Comparison of ENCODE assay signal across 16 cellular contexts in genomic region chr6:168990352-168990751, GRCh38.
DNase-seq lines count a peak whose midpoint lies in the region; ATAC-seq and TF ChIP-seq lines count a peak whose summit lies in the region.
"Had no signal": no experiment of that assay in that cellular context is flagged by ENCODE, and none has a peak within 500 bp of the region (broad histone marks: within the 10 kb centered on the region; RNA-seq: fewer than 3 reads in every experiment).

No MANE protein-coding gene starts in this region.

- intact Hi-C loops in A673 (cut with micrococcal nuclease; ENCODE audit: unreplicated experiment), result no loop called here
- intact Hi-C loops in Panc1 (cut with micrococcal nuclease; ENCODE audit: unreplicated experiment), result no loop called here
- intact Hi-C loops in testis (cut with DNase I; ENCODE audit: low total_unique reads), result no loop called here

- ATAC-seq in Panc1, result no peak

- H3K36me3 ChIP-seq in A673 (ENCODE audit: insufficient read depth, low read length, poor library complexity, severe bottlenecking) (no peaks in the 10 kb centered on the region), Panc1 (ENCODE audit: control insufficient read depth, insufficient read depth, low read length) (no peaks in the 10 kb centered on the region), testis (ENCODE audit: low read depth, missing control alignments) (no peaks in the 10 kb centered on the region)
- H3K36me3 ChIP-seq: BLaER1 treated with 17β-estradiol and CSF1 and Interleukin-3, amounts not matched to agents 10 nM and 100 nM had no signal

- H3K4me1 ChIP-seq in A673 (ENCODE audit: insufficient read depth, low read length, poor library complexity, severe bottlenecking), result no peaks in the 10 kb centered on the region
- no peaks in the 10 kb centered on the region for H3K4me1 ChIP-seq in Panc1 (ENCODE audit: control insufficient read depth, insufficient read depth, low read length)
- H3K4me1 ChIP-seq in testis, result no peaks in the 10 kb centered on the region
- H3K4me1 ChIP-seq: BLaER1 treated with 17β-estradiol and CSF1 and Interleukin-3, amounts not matched to agents 10 nM and 100 nM had no signal

- H3K4me3 ChIP-seq in A673 (ENCODE audit: low read depth, low read length, poor library complexity, severe bottlenecking) (no peak overlapping the region), Panc1 (ENCODE audit: low read depth in 2 of 2, low read length in 2 of 2) (no peak overlapping the region), testis (peak overlapping the region; percentile 21 to 34)
- H3K4me3 ChIP-seq: BLaER1 treated with 17β-estradiol and CSF1 and Interleukin-3, amounts not matched to agents 10 nM and 100 nM; GM23248 had no signal

- CTCF ChIA-PET in A673 (lab: Charles Lee) (no interaction called here), Panc1 (lab: Charles Lee) (no interaction called here)

- H3K4me1 Mint-ChIP-seq in mesothelial cell of epicardium, result peaks cover 13% of the 10 kb centered on the region

- H3K4me3 Mint-ChIP-seq in mesothelial cell of epicardium, result no peak overlapping the region
- H3K4me3 Mint-ChIP-seq: CD4-positive, CD25-positive, alpha-beta regulatory T cell had no signal

- no peaks in the 10 kb centered on the region for H3K27me3 Mint-ChIP-seq in mesothelial cell of epicardium (ENCODE audit: low read depth)

- DNase-seq in A673 (ENCODE audit: low spot score), result no peak
- no peak for DNase-seq in Panc1 (ENCODE audit: low read depth, low spot score)
- DNase-seq in mesothelial cell of epicardium (ENCODE audit: low spot score in 2 of 2, unreplicated experiment in 2 of 2), result no peak
- DNase-seq in testis, result no peak
- DNase-seq in germinal center (ENCODE audit: low spot score), result no peak
- DNase-seq in T-helper 1 cell, result no peak
- no peak for DNase-seq in NCI-H1048 (lab: John Stamatoyannopoulos, UW)
- DNase-seq: 8988T; ACHN; CD4-positive, CD25-positive, alpha-beta regulatory T cell; DMS53; GF-D8; GM23248; HCEC 1CT had no signal

- WGBS in testis, 2 donors, result 60 to 78% methylated on average over 8 to 9 of the region's 18 CpGs

- H3K27me3 ChIP-seq in A673 (replicated peaks; ENCODE audit: insufficient read depth, low read depth, low read length, poor library complexity), result no peaks in the 10 kb centered on the region
- no peaks in the 10 kb centered on the region for H3K27me3 ChIP-seq in Panc1 (ENCODE audit: control insufficient read depth, insufficient read depth, low read length)
- H3K27me3 ChIP-seq in testis, result no peaks in the 10 kb centered on the region
- H3K27me3 ChIP-seq: BLaER1 treated with 17β-estradiol and CSF1 and Interleukin-3, amounts not matched to agents 10 nM and 100 nM had no signal

- H3K27ac Mint-ChIP-seq in mesothelial cell of epicardium, result peak overlapping the region; percentile 25
- H3K27ac Mint-ChIP-seq: CD4-positive, CD25-positive, alpha-beta regulatory T cell had no signal

- H3K9me3 Mint-ChIP-seq in mesothelial cell of epicardium, result no peaks in the 10 kb centered on the region

- no peaks in the 10 kb centered on the region for H3K36me3 Mint-ChIP-seq in mesothelial cell of epicardium
- H3K36me3 Mint-ChIP-seq: CD4-positive, CD25-positive, alpha-beta regulatory T cell had no signal

- no TSS peak for BruUV-seq in A673 (replicated peaks; lab: Mats Ljungman, UMichigan)
- no TSS peak for BruUV-seq in Panc1 (replicated peaks; lab: Mats Ljungman, UMichigan)

- TF ChIP-seq POLR2A in testis (IDR thresholded peaks at IDR 0.05), result no peak

- in situ Hi-C loops in Panc1 (cut with HindIII; ENCODE audit: low pct_unique_long_range_greater_than_20kb, low sequenced_read_pairs), result no loop called here

- no peaks in the 10 kb centered on the region for H3K9me3 ChIP-seq in A673 (ENCODE audit: low read depth, low read length, poor library complexity, severe bottlenecking)
- H3K9me3 ChIP-seq in Panc1 (ENCODE audit: control insufficient read depth, insufficient read depth, low read depth, low read length), result no peaks in the 10 kb centered on the region
- H3K9me3 ChIP-seq in testis, result no peaks in the 10 kb centered on the region
- H3K9me3 ChIP-seq: BLaER1 treated with 17β-estradiol and CSF1 and Interleukin-3, amounts not matched to agents 10 nM and 100 nM had no signal

- POLR2A ChIA-PET in A673 (lab: Charles Lee; ENCODE audit: low non-redundant PET), result no interaction called here
- POLR2A ChIA-PET in Panc1 (lab: Charles Lee), result no interaction called here

- H3K27ac ChIP-seq in A673 (ENCODE audit: low read depth, low read length, poor library complexity, severe bottlenecking), result no peak overlapping the region
- no peak overlapping the region for H3K27ac ChIP-seq in Panc1 (ENCODE audit: low read length)
- no peak overlapping the region for H3K27ac ChIP-seq in testis
- H3K27ac ChIP-seq: BLaER1 treated with 17β-estradiol and CSF1 and Interleukin-3, amounts not matched to agents 10 nM and 100 nM; GM23248; HL-60 had no signal

- TF ChIP-seq CTCF in A673 (conservative IDR thresholded peaks at IDR 0.05; ENCODE audit: low read depth, low read length) (0 out of 2 replicates have a peak, but pooled peaks have one; percentile 15), Panc1 (IDR thresholded peaks at IDR 0.05) (peak; percentile 31; the same call in 1 of the 2 replicates), mesothelial cell of epicardium (IDR thresholded peaks at IDR 0.05; ENCODE audit: unreplicated experiment) (no peak), testis (IDR thresholded peaks at IDR 0.05) (no peak)

Comparison
In these comparisons a context has a peak if more than half of its experiments do, and no peak if none do; other contexts are left out.
1. H3K4me3 ChIP-seq: peak in testis (2 of 2); none in A673 (single experiment) and Panc1 (0 of 2).
2. CTCF ChIP-seq: peak in A673 (single experiment) and Panc1 (single experiment); none in mesothelial cell of epicardium (single experiment) and testis (0 of 3).